ENCODE assay signal across 23 cellular contexts in the genomic region with DNA sequence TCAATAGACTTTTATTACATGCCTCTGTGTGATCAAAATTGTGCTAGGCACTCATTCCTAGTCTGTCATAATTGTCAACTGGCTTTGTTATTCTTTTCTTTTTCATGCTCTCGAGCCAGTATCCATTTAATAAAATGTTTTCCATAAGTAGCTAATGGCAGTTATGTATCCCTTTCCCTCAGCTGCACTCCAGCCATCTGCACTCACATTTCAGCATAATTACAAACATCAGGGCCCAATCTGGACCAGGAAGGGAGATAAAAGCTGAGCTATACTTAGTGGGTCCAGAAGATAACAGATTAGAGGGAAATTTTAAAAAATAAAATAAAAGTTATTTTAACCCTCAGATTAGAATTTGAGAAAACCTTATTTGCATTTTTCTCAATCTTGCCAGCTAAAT. TPM values are rescaled to one million over a fixed set of nuclear protein-coding genes. Genes with fewer than 3 reads are reported as not detected.
A peak's percentile ranks its signal among the peaks of the same experiment; 100 is the strongest.
DNase-seq lines count a peak whose midpoint lies in the region; ATAC-seq and TF ChIP-seq lines count a peak whose summit lies in the region.
"Had no signal": no experiment of that assay in that cellular context is flagged by ENCODE, and none has a peak within 500 bp of the region (broad histone marks: within the 10 kb centered on the region; RNA-seq: fewer than 3 reads in every experiment).

No MANE protein-coding gene starts in this region.

- CTCF ChIA-PET in A673 (lab: Charles Lee) = no interaction called here

- H3K36me3 ChIP-seq in cardiac muscle cell (no peaks in the 10 kb centered on the region), WERI-Rb-1 (no peaks in the 10 kb centered on the region), aorta (ENCODE audit: control insufficient read depth in 1 of 2, insufficient read depth in 2 of 2, low read length in 1 of 2) (peaks cover 0 to 2% of the 10 kb centered on the region in 2 donors), A673 (ENCODE audit: insufficient read depth, low read length, poor library complexity, severe bottlenecking) (no peaks in the 10 kb centered on the region)

- H3K4me1 ChIP-seq in cardiac muscle cell (ENCODE audit: low read depth) (peaks cover 5% of the 10 kb centered on the region), aorta (ENCODE audit: control insufficient read depth in 1 of 2, insufficient read depth in 2 of 2, low read length in 2 of 2) (peaks cover 3 to 15% of the 10 kb centered on the region in 2 donors), A673 (ENCODE audit: insufficient read depth, low read length, poor library complexity, severe bottlenecking) (no peaks in the 10 kb centered on the region)

- intact Hi-C loops in left ventricle myocardium superior (cut with micrococcal nuclease) = no loop called here
- intact Hi-C loops in aorta (cut with DNase I) = loop anchor here in 1 of 2 donors (5.0 kb wide), 1 partner anchor 125 kb away; no protein-coding TSS in a partner anchor
- intact Hi-C loops in A673 (cut with micrococcal nuclease; ENCODE audit: unreplicated experiment) = no loop called here

- no peak overlapping the region for H3K4me3 ChIP-seq in cardiac muscle cell
- no peak overlapping the region for H3K4me3 ChIP-seq in WERI-Rb-1 (ENCODE audit: low read depth, low read length)
- H3K4me3 ChIP-seq in aorta (ENCODE audit: low read length in 2 of 2) = no peak overlapping the region
- H3K4me3 ChIP-seq in A673 (ENCODE audit: low read depth, low read length, poor library complexity, severe bottlenecking) = no peak overlapping the region
- H3K4me3 ChIP-seq: GM23248, PC-9 had no signal

- TF ChIP-seq CTCF in cardiac muscle cell (IDR thresholded peaks at IDR 0.05; ENCODE audit: low read depth, low read length) (no peak), WERI-Rb-1 (IDR thresholded peaks at IDR 0.05; ENCODE audit: low read depth, low read length) (no peak), A673 (conservative IDR thresholded peaks at IDR 0.05; ENCODE audit: low read depth, low read length) (no peak)

- POLR2A ChIA-PET in A673 (lab: Charles Lee; ENCODE audit: low non-redundant PET) = no interaction called here

- no peak for DNase-seq in cardiac muscle cell (ENCODE audit: low read depth in 1 of 2, low spot score in 1 of 2)
- DNase-seq in left ventricle myocardium superior = no peak
- DNase-seq in NCI-H524 treated with DMSO at 0.1 percent for 48 hours (lab: John Stamatoyannopoulos, UW) = peak; percentile 38
- DNase-seq in WERI-Rb-1 = peak; percentile 61
- no peak for DNase-seq in aorta
- DNase-seq in A673 (ENCODE audit: low spot score) = no peak
- no peak for DNase-seq in NCI-H187 (lab: John Stamatoyannopoulos, UW)
- DNase-seq: DND-41, GM23248, H9, IMR-90, NCI-H1092 treated with DMSO at 0.1 percent for 48 hours, NCI-H1436 treated with DMSO at 0.1 percent for 48 hours, NCI-H2081, NCI-H345, NCI-H526 treated with DMSO at 0.1 percent for 48 hours, PC-9, RPMI8226, SHP77 treated with DMSO at 0.1 percent for 48 hours, T-cell had no signal

- H3K27me3 ChIP-seq in cardiac muscle cell (no peaks in the 10 kb centered on the region), WERI-Rb-1 (ENCODE audit: insufficient read depth, low read depth, severe bottlenecking) (no peaks in the 10 kb centered on the region), aorta (ENCODE audit: control insufficient read depth in 1 of 2, insufficient read depth in 2 of 2, low read length in 1 of 2) (no peaks in the 10 kb centered on the region), A673 (replicated peaks; ENCODE audit: insufficient read depth, low read depth, low read length, poor library complexity) (no peaks in the 10 kb centered on the region)

- no TSS peak for BruUV-seq in A673 (replicated peaks; lab: Mats Ljungman, UMichigan)

- H3K27ac ChIP-seq in cardiac muscle cell (peak overlapping the region; percentile 42), WERI-Rb-1 (peak overlapping the region; percentile 71), aorta (ENCODE audit: low read depth in 1 of 2, low read length in 2 of 2) (peak overlapping the region; percentile 28 to 86), A673 (ENCODE audit: low read depth, low read length, poor library complexity, severe bottlenecking) (no peak overlapping the region)
- H3K27ac ChIP-seq: GM23248, KMS-11, PC-9 had no signal

- no peak for ATAC-seq in left ventricle myocardium superior
- no peak for ATAC-seq in aorta (ENCODE audit: low FRiP score)
- no peak for ATAC-seq in GM21526 (IDR thresholded peaks at IDR 0.05; ENCODE audit: low FRiP score, unreplicated experiment)
- ATAC-seq: T-cell had no signal

- WGBS in aorta, 2 donors = 2 to 12% methylated on average over 1 of the region's 1 CpG

- H3K9me3 ChIP-seq in cardiac muscle cell (ENCODE audit: low read depth) (no peaks in the 10 kb centered on the region), WERI-Rb-1 (ENCODE audit: severe bottlenecking) (peaks cover 3% of the 10 kb centered on the region), aorta (ENCODE audit: control insufficient read depth, low read length) (no peaks in the 10 kb centered on the region), A673 (ENCODE audit: low read depth, low read length, poor library complexity, severe bottlenecking) (no peaks in the 10 kb centered on the region)

RNA-seq across cellular contexts. Expression of a gene that starts 15.8 kb away (rescaled TPM):
- total RNA-seq in cardiac muscle cell = 245 and 361 TPM in 2 replicates
- polyA plus RNA-seq in cardiac muscle cell = 178 and 224 TPM in 2 replicates
- total RNA-seq in left ventricle myocardium superior = 278 TPM
- 1,000 to 10,000 TPM; 1,469 to 2,702 TPM for total RNA-seq in aorta
- polyA plus RNA-seq in aorta = 1,000 to 10,000 TPM in 1 of 2 donors, 100 to 1,000 TPM in 1; 983 to 1,112 TPM
- 4.7 and 6.3 TPM in 2 replicates for total RNA-seq in A673 (2021)
- polyA plus RNA-seq: CD14-positive monocyte had no signal

Comparison
In these comparisons a context has a peak if more than half of its experiments do, and no peak if none do; other contexts are left out.
1. DNase-seq: peak in NCI-H524 treated with DMSO at 0.1 percent for 48 hours (single experiment) and WERI-Rb-1 (single experiment); none in cardiac muscle cell (0 of 2), left ventricle myocardium superior (single experiment), aorta (0 of 2), A673 (single experiment) and NCI-H187 (0 of 2).
2. RNA of a gene that starts 15.8 kb away (total RNA-seq): 1,469 to 2,702 TPM in aorta, 278 TPM in left ventricle myocardium superior (single experiment) and 245 to 361 TPM in cardiac muscle cell; 4.7 to 6.3 TPM in A673; every median in the first group is over 10 times any median in the second.